Comparison of ENCODE assay signal across 29 cellular contexts in genomic region chr2:153455403-153455802, GRCh38. TPM values are rescaled to one million over a fixed set of nuclear protein-coding genes. Genes with fewer than 3 reads are reported as not detected.
"Had no signal": no experiment of that assay in that cellular context is flagged by ENCODE, and none has a peak within 500 bp of the region (broad histone marks: within the 10 kb centered on the region; RNA-seq: fewer than 3 reads in every experiment).

No MANE protein-coding gene starts in this region.

- DNase-seq: activated CD4-positive, alpha-beta memory T cell treated with anti-CD3 and anti-CD28 coated beads for 36 hours; activated CD4-positive, alpha-beta T cell treated with anti-CD3 and anti-CD28 coated beads, Interleukin-2, amount 10 ng/mL, durations not matched to agents 7 days and 5 days; activated CD4-positive, CD25-positive, alpha-beta regulatory T cell; activated CD8-positive, alpha-beta memory T cell treated with anti-CD3 and anti-CD28 coated beads for 24 hours; activated effector memory CD4-positive, alpha-beta T cell treated with anti-CD3 and anti-CD28 coated beads, Interleukin-2, amount 50 U/mL, for 16 hours; activated naive CD4-positive, alpha-beta T cell treated with anti-CD3 and anti-CD28 coated beads for 36 hours; activated T-cell treated with anti-CD3 and anti-CD28 coated beads, Interleukin-2, amount 50 U/mL, for 4 hours; adrenal gland; anterior cingulate cortex; central memory CD4-positive, alpha-beta T cell; KG1; NCI-H1092 treated with DMSO at 0.1 percent for 48 hours; NCI-H1417 treated with DMSO at 0.1 percent for 48 hours; NCI-H1694; NCI-H2029; NCI-H2107; NCI-H2171 treated with DMSO at 0.1 percent for 48 hours; NCI-H226; NCI-H526; NCI-H82; T-cell; T-helper 2 cell; T1000 had no signal

- H3K4me3 Mint-ChIP-seq: activated CD4-positive, alpha-beta memory T cell treated with anti-CD3 and anti-CD28 coated beads for 36 hours; activated CD4-positive, alpha-beta T cell treated with anti-CD3 and anti-CD28 coated beads, Interleukin-2, amount 10 ng/mL, durations not matched to agents 7 days and 5 days; activated naive CD4-positive, alpha-beta T cell treated with anti-CD3 and anti-CD28 coated beads for 36 hours; activated naive CD8-positive, alpha-beta T cell; activated T-cell treated with anti-CD3 and anti-CD28 coated beads, Interleukin-2, amount 50 U/mL, for 4 hours; T-cell had no signal

- H3K9me3 ChIP-seq: adrenal gland had no signal

- H3K27me3 ChIP-seq: adrenal gland had no signal

- H3K9me3 Mint-ChIP-seq: activated CD4-positive, alpha-beta memory T cell treated with anti-CD3 and anti-CD28 coated beads for 36 hours; activated CD4-positive, alpha-beta T cell treated with anti-CD3 and anti-CD28 coated beads, Interleukin-2, amount 10 ng/mL, durations not matched to agents 7 days and 5 days; activated naive CD4-positive, alpha-beta T cell treated with anti-CD3 and anti-CD28 coated beads for 36 hours; activated T-cell treated with anti-CD3 and anti-CD28 coated beads, Interleukin-2, amount 50 U/mL, for 4 hours; T-cell had no signal

- H3K27ac ChIP-seq: adrenal gland, SK-N-MC had no signal

- H3K36me3 Mint-ChIP-seq: activated CD4-positive, alpha-beta memory T cell treated with anti-CD3 and anti-CD28 coated beads for 36 hours; activated naive CD8-positive, alpha-beta T cell; T-cell had no signal

- H3K4me1 ChIP-seq: adrenal gland had no signal

- H3K36me3 ChIP-seq: adrenal gland had no signal

- H3K4me3 ChIP-seq: adrenal gland, SK-N-MC had no signal

- H3K4me1 Mint-ChIP-seq: activated CD4-positive, alpha-beta T cell treated with anti-CD3 and anti-CD28 coated beads, Interleukin-2, amount 10 ng/mL, durations not matched to agents 7 days and 5 days; T-cell had no signal

- H3K27ac Mint-ChIP-seq: activated CD4-positive, alpha-beta memory T cell treated with anti-CD3 and anti-CD28 coated beads for 36 hours; activated CD4-positive, alpha-beta T cell treated with anti-CD3 and anti-CD28 coated beads, Interleukin-2, amount 10 ng/mL, durations not matched to agents 7 days and 5 days; activated naive CD4-positive, alpha-beta T cell treated with anti-CD3 and anti-CD28 coated beads for 36 hours; activated naive CD8-positive, alpha-beta T cell; T-cell had no signal

RNA-seq across cellular contexts. Expression of gene RPRM, which starts 23.2 kb away (rescaled TPM):
- total RNA-seq: activated CD4-positive, alpha-beta memory T cell treated with anti-CD3 and anti-CD28 coated beads for 36 hours; activated CD4-positive, alpha-beta T cell treated with anti-CD3 and anti-CD28 coated beads, Interleukin-2, amount 10 ng/mL, durations not matched to agents 7 days and 5 days; activated naive CD4-positive, alpha-beta T cell treated with anti-CD3 and anti-CD28 coated beads for 36 hours; bronchial epithelial cell; LHCN-M2; OCI-LY7; RPMI7951 had no signal
